ENCODE assay signal across 16 cellular contexts in the genomic region with DNA sequence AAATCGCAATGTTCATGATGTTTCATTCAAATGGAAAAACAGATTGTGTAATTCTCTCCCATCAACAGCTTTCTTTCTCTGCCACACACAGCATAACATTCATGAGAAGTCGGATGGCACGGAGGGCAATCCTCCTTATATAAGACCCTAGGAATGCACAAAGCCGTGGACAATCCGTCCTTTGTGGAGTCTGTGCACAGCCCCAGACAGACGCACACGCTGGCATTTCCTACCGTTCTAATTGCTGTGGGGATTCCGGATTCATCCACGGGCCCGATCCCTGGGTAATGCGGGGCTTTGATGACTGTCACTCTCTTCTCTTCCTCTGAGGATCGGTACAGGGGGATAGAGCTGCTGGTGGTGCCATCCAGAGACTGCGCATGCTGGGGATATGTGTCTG.
A peak's percentile ranks its signal among the peaks of the same experiment; 100 is the strongest.
DNase-seq lines count a peak whose midpoint lies in the region; ATAC-seq, FAIRE-seq and TF ChIP-seq lines count a peak whose summit lies in the region.
"Had no signal": no experiment of that assay in that cellular context is flagged by ENCODE, and none has a peak within 500 bp of the region (broad histone marks: within the 10 kb centered on the region; RNA-seq: fewer than 3 reads in every experiment).

No MANE protein-coding gene starts in this region.

- no peaks in the 10 kb centered on the region for H4K20me1 ChIP-seq in neural progenitor cell (ENCODE audit: low read depth)

- H3K9me3 ChIP-seq in ascending aorta (no peaks in the 10 kb centered on the region), neural progenitor cell (ENCODE audit: low read depth) (no peaks in the 10 kb centered on the region), thoracic aorta (no peaks in the 10 kb centered on the region)
- H3K9me3 ChIP-seq: Peyer's patch had no signal

- no peak for DNase-seq in ascending aorta (ENCODE audit: low spot score in 2 of 2)
- peak; percentile 35 for DNase-seq in globus pallidus (ENCODE audit: low spot score)
- DNase-seq in neural progenitor cell (ENCODE audit: low spot score), result peak; percentile 64
- no peak for DNase-seq in thoracic aorta (ENCODE audit: low spot score)
- DNase-seq in NCI-H1436 (lab: John Stamatoyannopoulos, UW), result no peak
- no peak for DNase-seq in RCC 7860 (ENCODE audit: low spot score)
- no peak for DNase-seq in GDM1 (lab: John Stamatoyannopoulos, UW)
- no peak for DNase-seq in activated T-cell treated with anti-CD3 and anti-CD28 coated beads, Interleukin-2, amount 50 U/mL, for 72 hours
- DNase-seq: activated CD8-positive, alpha-beta memory T cell treated with anti-CD3 and anti-CD28 coated beads for 24 hours; activated naive CD4-positive, alpha-beta T cell treated with anti-CD3 and anti-CD28 coated beads, Interleukin-2, amount 50 U/mL, for 16 hours; NCI-H1092 treated with DMSO at 0.1 percent for 48 hours; NCI-H510A; Peyer's patch; stimulated activated naive CD8-positive, alpha-beta T cell treated with anti-CD3 and anti-CD28 coated beads, Interleukin-15, Interleukin-2, amounts not matched to agents 100 U/mL and 50 U/mL, for 24 hours had no signal

- H3K36me3 ChIP-seq in ascending aorta (peaks cover 12 to 22% of the 10 kb centered on the region in 2 donors), neural progenitor cell (no peaks in the 10 kb centered on the region), thoracic aorta (no peaks in the 10 kb centered on the region)

- peak overlapping the region; percentile 43 to 72 for H3K4me3 ChIP-seq in ascending aorta
- H3K4me3 ChIP-seq in neural progenitor cell, result no peak overlapping the region
- H3K4me3 ChIP-seq in thoracic aorta, result peak overlapping the region; percentile 73

- TF ChIP-seq CTCF in ascending aorta (IDR thresholded peaks at IDR 0.05) (no peak), neural progenitor cell (IDR thresholded peaks at IDR 0.05) (no peak), thoracic aorta (IDR thresholded peaks at IDR 0.05) (no peak)

- no peaks in the 10 kb centered on the region for H3K79me2 ChIP-seq in neural progenitor cell (ENCODE audit: low read depth)

- no peak overlapping the region for H2AFZ ChIP-seq in neural progenitor cell (replicated peaks)

- intact Hi-C loops in ascending aorta (cut with DNase I), result loop anchor here (2.0 to 10.0 kb wide), 5 partner anchors 60 to 488 kb away; no protein-coding TSS in a partner anchor

- H3K4me1 ChIP-seq in ascending aorta, result peaks cover 0 to 6% of the 10 kb centered on the region in 2 donors
- peaks cover 20% of the 10 kb centered on the region for H3K4me1 ChIP-seq in neural progenitor cell
- H3K4me1 ChIP-seq in thoracic aorta (ENCODE audit: control insufficient read depth in 1 of 2, low read depth in 2 of 2), result peaks cover 0 to 35% of the 10 kb centered on the region in 2 donors
- H3K4me1 ChIP-seq: Peyer's patch had no signal

- no peaks in the 10 kb centered on the region for H3K27me3 ChIP-seq in ascending aorta
- H3K27me3 ChIP-seq in neural progenitor cell, result no peaks in the 10 kb centered on the region
- H3K27me3 ChIP-seq in thoracic aorta (replicated peaks; ENCODE audit: insufficient read depth), result no peaks in the 10 kb centered on the region
- H3K27me3 ChIP-seq: Peyer's patch had no signal

- no peaks in the 10 kb centered on the region for H3K27me3 Mint-ChIP-seq in neural progenitor cell (ENCODE audit: insufficient read depth, low read depth)
- H3K27me3 Mint-ChIP-seq in activated T-cell treated with anti-CD3 and anti-CD28 coated beads, Interleukin-2, amount 50 U/mL, for 72 hours (ENCODE audit: low read depth), result peaks cover 12% of the 10 kb centered on the region

- H3K27ac ChIP-seq in ascending aorta (peak overlapping the region; percentile 69 to 77), neural progenitor cell (no peak overlapping the region), thoracic aorta (peak overlapping the region; percentile 72 to 81)
- H3K27ac ChIP-seq: C4-2B had no signal

- ATAC-seq in thoracic aorta (ENCODE audit: insufficient number of reproducible peaks, low FRiP score, low read depth), result no peak
- ATAC-seq in activated T-cell treated with anti-CD3 and anti-CD28 coated beads, Interleukin-2, amount 50 U/mL, for 72 hours (replicated peaks in 1 of 2), result no peak
- ATAC-seq: stimulated activated naive CD8-positive, alpha-beta T cell treated with anti-CD3 and anti-CD28 coated beads, Interleukin-15, Interleukin-2, amounts not matched to agents 100 U/mL and 50 U/mL, for 24 hours had no signal

- peak overlapping the region; percentile 55 for H3K4me2 ChIP-seq in neural progenitor cell

- H3K27ac Mint-ChIP-seq in neural progenitor cell, result no peak overlapping the region
- H3K27ac Mint-ChIP-seq in activated T-cell treated with anti-CD3 and anti-CD28 coated beads, Interleukin-2, amount 50 U/mL, for 72 hours, result no peak overlapping the region

- H3K9ac ChIP-seq in neural progenitor cell, result no peak overlapping the region

- peaks cover 4% of the 10 kb centered on the region for H3K4me1 Mint-ChIP-seq in neural progenitor cell
- H3K4me1 Mint-ChIP-seq in activated T-cell treated with anti-CD3 and anti-CD28 coated beads, Interleukin-2, amount 50 U/mL, for 72 hours (ENCODE audit: low read depth), result no peaks in the 10 kb centered on the region

- no peak for FAIRE-seq in RCC 7860 (lab: Jason Lieb, UNC)
- FAIRE-seq: G401.6 had no signal

- H3K9me3 Mint-ChIP-seq in neural progenitor cell, result no peaks in the 10 kb centered on the region
- peaks cover 0 to 2% of the 10 kb centered on the region in 2 donors for H3K9me3 Mint-ChIP-seq in activated T-cell treated with anti-CD3 and anti-CD28 coated beads, Interleukin-2, amount 50 U/mL, for 72 hours

- no peak overlapping the region for H3K4me3 Mint-ChIP-seq in neural progenitor cell
- no peak overlapping the region for H3K4me3 Mint-ChIP-seq in activated T-cell treated with anti-CD3 and anti-CD28 coated beads, Interleukin-2, amount 50 U/mL, for 72 hours

- H3F3A ChIP-seq in neural progenitor cell (ENCODE audit: low read depth), result peaks cover 10% of the 10 kb centered on the region

- H3K36me3 Mint-ChIP-seq in neural progenitor cell, result peaks cover 16% of the 10 kb centered on the region
- H3K36me3 Mint-ChIP-seq in activated T-cell treated with anti-CD3 and anti-CD28 coated beads, Interleukin-2, amount 50 U/mL, for 72 hours (ENCODE audit: insufficient read depth in 2 of 2), result no peaks in the 10 kb centered on the region

Comparison
In these comparisons a context has a peak if more than half of its experiments do, and no peak if none do; other contexts are left out.
1. DNase-seq: peak in globus pallidus (single experiment) and neural progenitor cell (single experiment); none in ascending aorta (0 of 2), thoracic aorta (single experiment), NCI-H1436 (single experiment), RCC 7860 (single experiment), GDM1 (single experiment) and activated T-cell treated with anti-CD3 and anti-CD28 coated beads, Interleukin-2, amount 50 U/mL, for 72 hours (0 of 2).